In the genomic region with DNA sequence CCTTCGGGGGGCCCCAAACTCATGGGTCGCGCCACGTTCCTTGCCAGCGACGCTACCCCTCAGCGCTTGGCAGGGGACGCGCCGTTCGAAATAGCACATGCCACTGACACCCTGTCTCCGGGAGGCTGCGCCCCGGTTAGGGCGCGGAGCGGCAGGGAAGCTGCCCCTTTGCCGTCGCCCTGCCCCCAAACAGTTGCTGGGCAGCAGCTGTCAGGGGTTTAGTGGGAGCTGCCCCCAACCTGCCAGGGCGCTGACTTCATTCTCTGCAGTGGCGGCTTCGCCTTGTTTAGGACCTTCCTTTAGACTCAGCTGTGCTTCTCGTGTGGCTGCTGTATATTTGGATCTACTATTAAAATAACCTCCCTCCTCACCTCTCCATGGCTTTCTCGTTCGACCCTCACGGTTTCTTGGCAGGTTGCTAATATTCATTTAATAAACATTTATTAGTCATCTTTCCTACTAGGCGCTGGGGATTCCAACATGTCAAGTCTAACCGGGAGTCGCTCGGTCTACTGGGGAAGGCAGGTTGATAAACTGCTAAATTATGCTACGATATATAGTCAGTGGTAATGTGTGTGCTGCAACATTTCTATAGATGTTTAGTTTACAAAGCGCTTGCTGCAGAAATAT, we compare ENCODE assay signal across 8 cellular contexts. TPM values are rescaled to one million over a fixed set of nuclear protein-coding genes. Genes with fewer than 3 reads are reported as not detected.
DNase-seq lines count a peak whose midpoint lies in the region; ATAC-seq and TF ChIP-seq lines count a peak whose summit lies in the region.

No MANE protein-coding gene starts in this region.

- TF ChIP-seq CTCF in nephron (IDR thresholded peaks at IDR 0.05; ENCODE audit: unreplicated experiment in 3 of 3), result no peak

- H3K27ac Mint-ChIP-seq in activated CD8-positive, alpha-beta T cell treated with anti-CD3 and anti-CD28 coated beads, Interleukin-2, amount 10 ng/mL, durations not matched to agents 7 days and 5 days, result peak overlapping the region; percentile 93
- H3K27ac Mint-ChIP-seq in nephron, result peak overlapping the region; percentile 81 to 89 (median 87)

- no peaks in the 10 kb centered on the region for H3K27me3 Mint-ChIP-seq in activated CD8-positive, alpha-beta T cell treated with anti-CD3 and anti-CD28 coated beads, Interleukin-2, amount 10 ng/mL, durations not matched to agents 7 days and 5 days (ENCODE audit: low read depth)
- no peaks in the 10 kb centered on the region for H3K27me3 Mint-ChIP-seq in nephron (ENCODE audit: low read depth)

- peak overlapping the region; percentile 93 for H3K4me3 Mint-ChIP-seq in activated CD8-positive, alpha-beta T cell treated with anti-CD3 and anti-CD28 coated beads, Interleukin-2, amount 10 ng/mL, durations not matched to agents 7 days and 5 days
- peak overlapping the region; percentile 91 to 95 (median 95) for H3K4me3 Mint-ChIP-seq in nephron

- H3K9me3 Mint-ChIP-seq in activated CD8-positive, alpha-beta T cell treated with anti-CD3 and anti-CD28 coated beads, Interleukin-2, amount 10 ng/mL, durations not matched to agents 7 days and 5 days (ENCODE audit: insufficient read depth), result no peaks in the 10 kb centered on the region
- no peaks in the 10 kb centered on the region for H3K9me3 Mint-ChIP-seq in nephron

- POLR2A ChIA-PET in activated CD8-positive, alpha-beta T cell treated with anti-CD3 and anti-CD28 coated beads, Interleukin-2, amount 10 ng/mL, durations not matched to agents 7 days and 5 days (lab: Charles Lee), result interaction anchor here (0.7 to 3.1 kb wide), 10 partner anchors 9 to 200 kb away, joined by 3 to 23 read pairs (median 4); a partner anchor contains a TSS

- CTCF ChIA-PET in activated CD8-positive, alpha-beta T cell treated with anti-CD3 and anti-CD28 coated beads, Interleukin-2, amount 10 ng/mL, durations not matched to agents 7 days and 5 days (lab: Charles Lee), result interaction anchor here (0.7 to 4.7 kb wide), 35 partner anchors 9 to 422 kb away, joined by 3 to 31 read pairs (median 5); a partner anchor contains a TSS

- peaks cover 22% of the 10 kb centered on the region for H3K36me3 Mint-ChIP-seq in activated CD8-positive, alpha-beta T cell treated with anti-CD3 and anti-CD28 coated beads, Interleukin-2, amount 10 ng/mL, durations not matched to agents 7 days and 5 days (ENCODE audit: low read depth)
- peaks cover 8% of the 10 kb centered on the region for H3K36me3 Mint-ChIP-seq in nephron (ENCODE audit: low read depth)

- peak; percentile 2 for ATAC-seq in GM18907 (IDR thresholded peaks at IDR 0.05; ENCODE audit: unreplicated experiment)
- ATAC-seq in activated CD8-positive, alpha-beta T cell treated with anti-CD3 and anti-CD28 coated beads, Interleukin-2, amount 10 ng/mL, durations not matched to agents 7 days and 5 days, result peak; percentile 37
- peak; percentile 11 for ATAC-seq in esophagus mucosa
- no peak for ATAC-seq in GM21786 (IDR thresholded peaks at IDR 0.05; ENCODE audit: unreplicated experiment)

- peaks cover 49% of the 10 kb centered on the region for H3K4me1 Mint-ChIP-seq in activated CD8-positive, alpha-beta T cell treated with anti-CD3 and anti-CD28 coated beads, Interleukin-2, amount 10 ng/mL, durations not matched to agents 7 days and 5 days (ENCODE audit: low read depth)
- peaks cover 58% of the 10 kb centered on the region for H3K4me1 Mint-ChIP-seq in nephron

- DNase-seq in A172 (ENCODE audit: low spot score) (peak; percentile 12), KG1 (lab: John Stamatoyannopoulos, UW) (peak; percentile 80), HuH-7 (ENCODE audit: low spot score) (no peak)
- DNase-seq in activated CD8-positive, alpha-beta T cell treated with anti-CD3 and anti-CD28 coated beads, Interleukin-2, amount 10 ng/mL, durations not matched to agents 7 days and 5 days, result peak; percentile 49

RNA-seq across cellular contexts. Expression of a gene that starts 0.8 kb away (rescaled TPM):
- total RNA-seq in A172 (2014; rRNA removed; shearing (Covaris generic)), result 46.9 and 92.9 TPM in 2 replicates
- total RNA-seq in activated CD8-positive, alpha-beta T cell treated with anti-CD3 and anti-CD28 coated beads, Interleukin-2, amount 10 ng/mL, durations not matched to agents 7 days and 5 days, result 100 to 1,000 TPM; 136 to 139 TPM
- total RNA-seq in esophagus mucosa, result 80.4 TPM

RNA-seq across cellular contexts. Expression of a gene that starts 8.3 kb away (rescaled TPM):
- 56.3 and 63.7 TPM in 2 replicates for total RNA-seq in A172 (2014; rRNA removed; shearing (Covaris generic))
- 100 to 1,000 TPM; 161 TPM for total RNA-seq in activated CD8-positive, alpha-beta T cell treated with anti-CD3 and anti-CD28 coated beads, Interleukin-2, amount 10 ng/mL, durations not matched to agents 7 days and 5 days
- 94.9 TPM for total RNA-seq in esophagus mucosa

RNA-seq across cellular contexts. Expression of a gene that starts 9.5 kb away (rescaled TPM):
- 132 and 170 TPM in 2 replicates for total RNA-seq in A172 (2014; rRNA removed; shearing (Covaris generic))
- under 1 TPM; 0.37 to 0.47 TPM for total RNA-seq in activated CD8-positive, alpha-beta T cell treated with anti-CD3 and anti-CD28 coated beads, Interleukin-2, amount 10 ng/mL, durations not matched to agents 7 days and 5 days
- 27.0 TPM for total RNA-seq in esophagus mucosa

RNA-seq across cellular contexts. Expression of a gene that starts 37.2 kb away (rescaled TPM):
- 6.5 and 9.9 TPM in 2 replicates for total RNA-seq in A172 (2014; rRNA removed; shearing (Covaris generic))
- total RNA-seq in activated CD8-positive, alpha-beta T cell treated with anti-CD3 and anti-CD28 coated beads, Interleukin-2, amount 10 ng/mL, durations not matched to agents 7 days and 5 days, result 1 to 10 TPM; 2.0 to 2.2 TPM
- 3.9 TPM for total RNA-seq in esophagus mucosa

RNA-seq across cellular contexts. Expression of a gene that starts 47.4 kb away (rescaled TPM):
- 0.05 and 1.1 TPM in 2 replicates for total RNA-seq in A172 (2014; rRNA removed; shearing (Covaris generic))
- total RNA-seq in activated CD8-positive, alpha-beta T cell treated with anti-CD3 and anti-CD28 coated beads, Interleukin-2, amount 10 ng/mL, durations not matched to agents 7 days and 5 days, result under 1 TPM in 1 of 2 experiments, not detected in 1; 0.34 TPM
- total RNA-seq in esophagus mucosa, result not detected

Comparison
In these comparisons a context has a peak if more than half of its experiments do, and no peak if none do; other contexts are left out.
1. RNA of a gene that starts 9.5 kb away (total RNA-seq): 132 to 170 TPM in A172 and 27.0 TPM in esophagus mucosa (single experiment); 0.37 to 0.47 TPM in activated CD8-positive, alpha-beta T cell treated with anti-CD3 and anti-CD28 coated beads, Interleukin-2, amount 10 ng/mL, durations not matched to agents 7 days and 5 days; every median in the first group is over 10 times any median in the second.